22 cellular contexts compared by ENCODE assay signal in the genomic region with DNA sequence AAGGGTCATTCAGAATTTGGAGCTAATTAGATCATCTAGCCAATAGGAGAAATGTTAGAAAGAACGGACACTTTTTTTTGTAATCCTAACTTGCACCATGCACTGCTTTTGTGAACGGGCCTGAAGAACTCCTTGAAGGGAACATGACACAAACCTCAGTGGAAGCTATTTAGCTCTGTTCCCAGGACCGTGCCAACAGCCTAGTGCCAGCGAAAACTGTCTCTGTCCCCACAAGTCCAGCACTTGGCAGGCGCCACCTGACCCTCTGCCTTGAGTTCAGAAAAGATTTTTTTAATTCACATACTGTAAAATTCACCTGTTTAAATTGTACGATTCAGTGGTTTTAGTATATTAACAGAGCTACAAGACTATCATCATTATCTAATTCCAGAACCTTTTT. TPM values are rescaled to one million over a fixed set of nuclear protein-coding genes. Genes with fewer than 3 reads are reported as not detected.
"Had no signal": no experiment of that assay in that cellular context is flagged by ENCODE, and none has a peak within 500 bp of the region (broad histone marks: within the 10 kb centered on the region; RNA-seq: fewer than 3 reads in every experiment).

No MANE protein-coding gene starts in this region.

- H3K4me3 ChIP-seq: esophagus muscularis mucosa, left lung, mucosa of descending colon, neural progenitor cell, sigmoid colon, spleen, suprapubic skin had no signal

- H3K36me3 ChIP-seq: brain microvascular endothelial cell, esophagus muscularis mucosa, left lung, neural progenitor cell, sigmoid colon, spleen, suprapubic skin had no signal

- ATAC-seq: activated CD4-positive, CD25-positive, alpha-beta regulatory T cell treated with anti-CD3 and anti-CD28 coated beads, Interleukin-2, amount 50 U/mL, for 24 hours; activated T-cell treated with anti-CD3 and anti-CD28 coated beads, Interleukin-2, amount 50 U/mL, for 72 hours; left lung; mucosa of descending colon; naive thymus-derived CD4-positive, alpha-beta T cell had no signal

- DNase-seq: activated effector memory CD4-positive, alpha-beta T cell treated with anti-CD3 and anti-CD28 coated beads, Interleukin-2, amount 50 U/mL, for 16 hours; activated naive CD4-positive, alpha-beta T cell treated with anti-CD3 and anti-CD28 coated beads, Interleukin-2, amount 50 U/mL, for 16 hours; activated T-cell treated with anti-CD3 and anti-CD28 coated beads, Interleukin-2, amount 50 U/mL, for 72 hours; aorta; brain microvascular endothelial cell; cerebellar nuclear complex; effector CD8-positive, alpha-beta T cell; left lung; mucosa of descending colon; naive thymus-derived CD4-positive, alpha-beta T cell; sigmoid colon; spleen; stimulated activated naive CD4-positive, alpha-beta T cell; trophoblast cell had no signal

- H3K4me1 ChIP-seq: esophagus muscularis mucosa, left lung, neural progenitor cell, spleen, suprapubic skin had no signal

- H3K9me3 ChIP-seq: esophagus muscularis mucosa, left lung, mucosa of descending colon, sigmoid colon, spleen, suprapubic skin had no signal

- H3K27ac ChIP-seq: brain microvascular endothelial cell, esophagus muscularis mucosa, left lung, neural progenitor cell, sigmoid colon, spleen, suprapubic skin had no signal

- H3K27me3 ChIP-seq: brain microvascular endothelial cell, esophagus muscularis mucosa, left lung, neural progenitor cell, sigmoid colon, spleen, suprapubic skin had no signal

RNA-seq across cellular contexts. Expression of gene KCNA5, which starts 31.3 kb away (rescaled TPM):
- total RNA-seq: activated CD8-positive, alpha-beta memory T cell treated with anti-CD3 and anti-CD28 coated beads for 36 hours; activated T-cell treated with anti-CD3 and anti-CD28 coated beads, Interleukin-2, amount 50 U/mL, for 72 hours; endothelial cell of umbilical vein; naive thymus-derived CD4-positive, alpha-beta T cell; osteocyte had no signal
- polyA plus RNA-seq: endothelial cell of umbilical vein; keratinocyte; naive thymus-derived CD4-positive, alpha-beta T cell had no signal
